ENCODE assay signal across 9 cellular contexts in the genomic region with DNA sequence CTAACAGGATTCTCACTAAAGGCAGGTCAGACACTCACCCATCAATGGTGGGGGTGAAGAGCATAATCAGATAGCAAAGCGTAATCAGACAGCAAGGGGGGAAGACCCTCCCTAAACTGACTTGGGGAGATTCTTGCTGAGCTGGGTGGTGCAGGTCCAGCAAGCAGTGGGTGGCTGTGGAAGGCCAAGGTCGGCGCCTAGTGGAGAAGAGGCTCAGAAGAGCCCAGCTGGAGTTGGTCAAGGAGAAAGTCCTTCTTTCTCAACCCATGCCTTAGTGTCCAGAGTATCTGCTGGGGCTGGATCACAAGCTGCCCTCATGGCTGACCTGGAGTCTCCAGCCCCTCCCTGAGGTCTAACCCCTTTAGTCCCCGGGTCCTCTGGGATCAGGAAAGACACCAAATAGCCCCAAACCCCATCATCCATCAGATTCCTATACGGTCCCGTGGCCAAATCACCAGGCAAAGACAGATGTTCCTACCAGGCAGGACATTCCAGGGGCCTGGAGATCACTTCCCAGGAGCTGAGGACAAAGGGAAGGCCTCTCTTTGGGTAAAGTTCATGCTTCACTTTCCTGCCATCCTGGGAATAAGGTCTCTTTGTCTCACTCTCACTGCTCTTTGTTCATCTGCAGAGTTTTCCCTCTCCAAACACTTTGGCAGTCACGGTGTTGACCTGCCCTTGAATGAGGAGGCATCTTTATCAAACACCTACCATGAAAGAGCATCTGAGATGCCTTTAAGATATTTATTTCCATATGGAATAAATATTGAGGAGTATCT. TPM values are rescaled to one million over a fixed set of nuclear protein-coding genes. Genes with fewer than 3 reads are reported as not detected.
DNase-seq lines count a peak whose midpoint lies in the region; ATAC-seq, FAIRE-seq and TF ChIP-seq lines count a peak whose summit lies in the region.
"Not testable (repeated sequence)": the region's sequence is repeated elsewhere in the genome, so short reads cannot be mapped to it uniquely, and the experiment has no call there.
"Had no signal": no experiment of that assay in that cellular context is flagged by ENCODE, and none has a peak within 500 bp of the region (broad histone marks: within the 10 kb centered on the region; RNA-seq: fewer than 3 reads in every experiment).

No MANE protein-coding gene starts in this region.

- not testable (repeated sequence) for H2AFZ ChIP-seq in K562 (ENCODE audit: low read depth, low read length)

- ATAC-seq in K562 = peak; percentile 53; the same call in 2 of the 3 replicates
- ATAC-seq in right lobe of liver = peak in 3 of 4 donors; percentile 2 to 35 (median 3)
- not testable (repeated sequence) for ATAC-seq in stimulated activated naive CD8-positive, alpha-beta T cell treated with anti-CD3 and anti-CD28 coated beads, Interleukin-15, amount 100 ng/mL, for 72 hours

- peak; percentile 70 for FAIRE-seq in K562 (lab: Jason Lieb, UNC)

- not testable (repeated sequence) for H3K4me1 Mint-ChIP-seq in stimulated activated naive CD8-positive, alpha-beta T cell treated with anti-CD3 and anti-CD28 coated beads, Interleukin-15, amount 100 ng/mL, for 72 hours

- not testable (repeated sequence) for H3K4me3 ChIP-seq in AG04450 (ENCODE audit: low read depth, low read length); K562; right lobe of liver; ovary; tibial nerve

- TF ChIP-seq EP300 in K562 (IDR thresholded peaks at IDR 0.05; ENCODE audit: low read length); ovary (IDR thresholded peaks at IDR 0.05); tibial nerve (IDR thresholded peaks at IDR 0.05): not testable (repeated sequence)

- H3K4me3 Mint-ChIP-seq in stimulated activated naive CD8-positive, alpha-beta T cell treated with anti-CD3 and anti-CD28 coated beads, Interleukin-15, amount 100 ng/mL, for 72 hours = not testable (repeated sequence)

- not testable (repeated sequence) for H3K9me3 ChIP-seq in AG04450 (ENCODE audit: control insufficient read depth, insufficient read depth, low read length); K562 (replicated peaks; ENCODE audit: control insufficient read depth, insufficient read depth, low read depth, low read length); right lobe of liver; ovary; tibial nerve

- 57% methylated on average over 6 of the region's 7 CpGs for WGBS in K562 (ENCODE audit: insufficient coverage, low coverage, missing lambda C conversion rate)
- 46% methylated on average over 6 of the region's 7 CpGs for WGBS in right lobe of liver (ENCODE audit: insufficient coverage, low coverage, low lambda C conversion rate, missing lambda C conversion rate)
- 66 to 75% (median 72%) methylated on average over 7 of the region's 7 CpGs for WGBS in ovary, 3 donors
- 66 to 70% methylated on average over 7 of the region's 7 CpGs for WGBS in tibial nerve, 2 donors

- in situ Hi-C loops in SK-MEL-5 (cut with HindIII; ENCODE audit: low pct_unique_long_range_greater_than_20kb, low sequenced_read_pairs); K562 (cut with MboI): not testable (repeated sequence)

- DNase-seq in AG04450 (ENCODE audit: low read depth, low spot score); stimulated activated naive CD8-positive, alpha-beta T cell treated with anti-CD3 and anti-CD28 coated beads, Interleukin-15, amount 100 ng/mL, for 72 hours; tibial nerve (ENCODE audit: low spot score in 2 of 2): not testable (repeated sequence)
- peak; percentile 35 for DNase-seq in SK-MEL-5 (ENCODE audit: low read depth, low spot score)
- peak in 1 of 4 experiments; percentile 41 for DNase-seq in K562 (ENCODE audit: extremely low read depth in 1 of 4, low spot score in 3 of 4)
- DNase-seq in erythroblast (lab: John Stamatoyannopoulos, UW) = peak; percentile 34 to 41
- peak in 1 of 3 donors; percentile 43 for DNase-seq in right lobe of liver
- peak in 3 of 5 donors; percentile 39 to 58 (median 46) for DNase-seq in ovary

- peak overlapping the region; percentile 11 for H3K27ac ChIP-seq in AG04450 (ENCODE audit: low read depth, low read length)
- not testable (repeated sequence) for H3K27ac ChIP-seq in K562 (ENCODE audit: extremely low read depth, low read depth, low read length)
- H3K27ac ChIP-seq in right lobe of liver = peak overlapping the region in 2 of 3 donors; percentile 62 to 78
- peak overlapping the region in 1 of 2 donors; percentile 38 for H3K27ac ChIP-seq in ovary
- peak overlapping the region in 3 of 4 donors; percentile 12 to 74 (median 55) for H3K27ac ChIP-seq in tibial nerve

- H3K4me1 ChIP-seq in K562 (replicated peaks in 1 of 2; ENCODE audit: control insufficient read depth in 2 of 2, insufficient read depth in 2 of 2, low read length in 2 of 2) = peaks cover 5 to 14% of the 10 kb centered on the region in 2 experiments; a peak in 4 of 5 replicates
- peaks cover under 1 to 34% (median 18%) of the 10 kb centered on the region in 4 donors for H3K4me1 ChIP-seq in right lobe of liver
- not testable (repeated sequence) for H3K4me1 ChIP-seq in ovary (ENCODE audit: insufficient read depth)
- H3K4me1 ChIP-seq in tibial nerve = peaks cover 0 to 24% (median 6%) of the 10 kb centered on the region in 4 donors

- peaks cover 25% of the 10 kb centered on the region; the same call in 1 of the 3 replicates for H3K36me3 ChIP-seq in K562 (ENCODE audit: control insufficient read depth, insufficient read depth, low read length)
- H3K36me3 ChIP-seq in right lobe of liver = peaks cover 0 to 24% (median 12%) of the 10 kb centered on the region in 4 donors
- H3K36me3 ChIP-seq in ovary = not testable (repeated sequence)
- H3K36me3 ChIP-seq in tibial nerve = peaks cover 0 to 32% (median 9%) of the 10 kb centered on the region in 3 donors

- not testable (repeated sequence) for H3K79me2 ChIP-seq in K562 (ENCODE audit: control insufficient read depth, insufficient read depth, low read length)

- H3K9me1 ChIP-seq in K562 (ENCODE audit: control insufficient read depth, insufficient read depth, low read length) = not testable (repeated sequence)

- not testable (repeated sequence) for TF ChIP-seq CTCF in AG04450 (IDR thresholded peaks at IDR 0.05; ENCODE audit: low read depth, low read length); right lobe of liver (IDR thresholded peaks at IDR 0.05); ovary (IDR thresholded peaks at IDR 0.05); tibial nerve (IDR thresholded peaks at IDR 0.05)
- TF ChIP-seq CTCF in K562 (IDR thresholded peaks at IDR 0.05 in 2 of 3, conservative IDR thresholded peaks at IDR 0.05 in 1 of 3; ENCODE audit: insufficient read depth in 2 of 3, low read depth in 1 of 3, low read length in 3 of 3) = peak in 1 of 3 experiments; percentile 5; a peak in 1 of 6 replicates

- not testable (repeated sequence) for BruUV-seq in K562 (replicated peaks; lab: Mats Ljungman, UMichigan)

- not testable (repeated sequence) for H3K27me3 Mint-ChIP-seq in stimulated activated naive CD8-positive, alpha-beta T cell treated with anti-CD3 and anti-CD28 coated beads, Interleukin-15, amount 100 ng/mL, for 72 hours

- intact Hi-C loops in K562 (cut with micrococcal nuclease); right lobe of liver (cut with DNase I); ovary (cut with DNase I): not testable (repeated sequence)

- H3K4me2 ChIP-seq in K562 (ENCODE audit: insufficient read depth, low read length) = not testable (repeated sequence)

- peak overlapping the region; percentile 19 to 67 for H3K27ac Mint-ChIP-seq in stimulated activated naive CD8-positive, alpha-beta T cell treated with anti-CD3 and anti-CD28 coated beads, Interleukin-15, amount 100 ng/mL, for 72 hours

- POLR2A ChIA-PET in AG04450 (lab: Yijun Ruan, JAX); K562 (lab: Yijun Ruan, JAX): not testable (repeated sequence)

- not testable (repeated sequence) for H4K20me1 ChIP-seq in K562 (replicated peaks; ENCODE audit: control insufficient read depth, insufficient read depth, low read length)

- CTCF ChIA-PET in AG04450 (lab: Charles Lee) = interaction anchor here (0.6 to 1.7 kb wide), 2 partner anchors 22 to 112 kb away, joined by 3 to 4 read pairs; no protein-coding TSS in a partner anchor
- CTCF ChIA-PET in K562 (lab: Yijun Ruan, JAX; ENCODE audit: low intra/inter-chr PET ratio) = not testable (repeated sequence)

- not testable (repeated sequence) for H3K9me3 Mint-ChIP-seq in stimulated activated naive CD8-positive, alpha-beta T cell treated with anti-CD3 and anti-CD28 coated beads, Interleukin-15, amount 100 ng/mL, for 72 hours

- not testable (repeated sequence) for H3K27me3 ChIP-seq in AG04450 (ENCODE audit: control insufficient read depth, insufficient read depth, low read length); K562 (ENCODE audit: control insufficient read depth in 2 of 2, insufficient read depth in 2 of 2, low read length in 2 of 2); right lobe of liver; ovary; tibial nerve

- H3K9ac ChIP-seq in K562 (ENCODE audit: insufficient read depth in 1 of 2, low read depth in 2 of 2, low read length in 2 of 2) = not testable (repeated sequence)

- peak in 1 of 2 experiments; percentile 16; a peak in 1 of 4 replicates for TF ChIP-seq RAD21 in K562 (CRISPR knock-in tag; conservative IDR thresholded peaks at IDR 0.05 in 1 of 2, IDR thresholded peaks at IDR 0.05 in 1 of 2)

- not testable (repeated sequence) for TF ChIP-seq POLR2A in K562 (conservative IDR thresholded peaks at IDR 0.05); erythroblast (IDR thresholded peaks at IDR 0.05; ENCODE audit: low read length); right lobe of liver (IDR thresholded peaks at IDR 0.05); ovary (IDR thresholded peaks at IDR 0.05); tibial nerve (IDR thresholded peaks at IDR 0.05)

RNA-seq across cellular contexts. Expression of a gene that starts 11.1 kb away (rescaled TPM):
- polyA plus RNA-seq in AG04450 (2011; rRNA removed) = 3.8 and 4.8 TPM in 2 replicates
- 2.8 and 3.4 TPM in 2 replicates for polyA minus RNA-seq in AG04450 (2011; rRNA and poly(A)+ RNA removed)
- 1.5 and 2.6 TPM in 2 replicates for total RNA-seq in SK-MEL-5 (2014; rRNA removed; shearing (Covaris generic))
- 4.4 and 4.5 TPM in 2 replicates for polyA plus RNA-seq in SK-MEL-5 (2015; cell fraction: cytosol; rRNA removed)
- polyA plus RNA-seq in SK-MEL-5 (2015; cell fraction: nucleus; rRNA removed) = 0.91 and 2.7 TPM in 2 replicates
- total RNA-seq in K562 (2011; cell fraction: chromatin; rRNA removed; ENCODE audit: low replicate concordance) = 16.6 and 19.1 TPM in 2 replicates
- 16.3 and 21.5 TPM in 2 replicates for total RNA-seq in K562 (2011; cell fraction: nucleolus; rRNA removed)
- 19.4 and 21.1 TPM in 2 replicates for total RNA-seq in K562 (2011; cell fraction: nucleoplasm; rRNA removed)
- 5.8 TPM in 2 replicates for total RNA-seq in K562 (2014; rRNA removed)
- total RNA-seq in K562 (2014; rRNA removed; fragmentation: Illumina TruSeq; extraction: Trizol) = 3.5 and 4.1 TPM in 2 replicates
- 7.0 and 7.3 TPM in 2 replicates for total RNA-seq in K562 (2015; rRNA removed; fragmentation: Illumina TruSeq; extraction: Trizol)
- total RNA-seq in K562 (2021) = 8.1 and 9.0 TPM in 2 replicates
- 4.7 and 5.6 TPM in 2 replicates for polyA plus RNA-seq in K562 (2011; rRNA removed)
- 2.8 and 4.2 TPM in 2 replicates for polyA plus RNA-seq in K562 (2011; cell fraction: cytosol; rRNA removed)
- polyA plus RNA-seq in K562 (2011; cell fraction: nucleus; rRNA removed) = 7.4 and 14.5 TPM in 2 replicates
- 21.2 and 33.8 TPM in 2 replicates for polyA plus RNA-seq in K562 (2012)
- polyA plus RNA-seq in K562 (2014; fragmentation: Illumina TruSeq; extraction: Trizol) = 9.5 and 9.7 TPM in 2 replicates
- 1 to 10 TPM; 2.5 to 4.2 TPM for polyA plus RNA-seq in K562 (2014; fragmentation: Nextera tagmentation; extraction: Ambion mirVana)
- 5.3 and 6.9 TPM in 2 replicates for polyA plus RNA-seq in K562 (2014; rRNA removed)
- 4.9 and 5.3 TPM in 2 replicates for polyA minus RNA-seq in K562 (2011; rRNA and poly(A)+ RNA removed)
- polyA minus RNA-seq in K562 (2011; cell fraction: cytosol; rRNA and poly(A)+ RNA removed) = 1.2 and 5.9 TPM in 2 replicates
- 2.6 and 3.2 TPM in 2 replicates for polyA minus RNA-seq in K562 (2011; cell fraction: nucleus; rRNA and poly(A)+ RNA removed)
- total RNA-seq in right lobe of liver = 100 to 1,000 TPM in 5 of 6 experiments, 10 to 100 TPM in 1; 85.1 to 299 (median 119) TPM
- 10 to 100 TPM; 11.4 to 59.3 (median 34.4) TPM for total RNA-seq in ovary
- 10 to 100 TPM; 26.5 to 75.9 TPM for polyA plus RNA-seq in ovary
- total RNA-seq in tibial nerve = 10 to 100 TPM in 3 of 4 donors, 1 to 10 TPM in 1; 8.3 to 16.8 (median 10.1) TPM
- total RNA-seq: H7 had no signal

RNA-seq across cellular contexts. Expression of a gene that starts 24.7 kb away (rescaled TPM):
- polyA plus RNA-seq in AG04450 (2011; rRNA removed) = 18.8 and 19.7 TPM in 2 replicates
- 44.0 and 53.1 TPM in 2 replicates for polyA minus RNA-seq in AG04450 (2011; rRNA and poly(A)+ RNA removed)
- 29.8 and 36.4 TPM in 2 replicates for total RNA-seq in SK-MEL-5 (2014; rRNA removed; shearing (Covaris generic))
- 22.1 and 25.1 TPM in 2 replicates for polyA plus RNA-seq in SK-MEL-5 (2015; cell fraction: cytosol; rRNA removed)
- 35.7 and 48.3 TPM in 2 replicates for polyA plus RNA-seq in SK-MEL-5 (2015; cell fraction: nucleus; rRNA removed)
- 7.9 and 14.5 TPM in 2 replicates for total RNA-seq in K562 (2011; cell fraction: chromatin; rRNA removed; ENCODE audit: low replicate concordance)
- 9.6 and 11.0 TPM in 2 replicates for total RNA-seq in K562 (2011; cell fraction: nucleolus; rRNA removed)
- 11.5 and 15.8 TPM in 2 replicates for total RNA-seq in K562 (2011; cell fraction: nucleoplasm; rRNA removed)
- total RNA-seq in K562 (2014; rRNA removed) = 8.9 and 9.7 TPM in 2 replicates
- total RNA-seq in K562 (2014; rRNA removed; fragmentation: Illumina TruSeq; extraction: Trizol) = 9.3 and 10.6 TPM in 2 replicates
- total RNA-seq in K562 (2015; rRNA removed; fragmentation: Illumina TruSeq; extraction: Trizol) = 9.6 and 10.6 TPM in 2 replicates
- total RNA-seq in K562 (2021) = 9.7 and 10.6 TPM in 2 replicates
- 5.4 and 7.7 TPM in 2 replicates for polyA plus RNA-seq in K562 (2011; rRNA removed)
- polyA plus RNA-seq in K562 (2011; cell fraction: cytosol; rRNA removed) = 5.7 and 7.9 TPM in 2 replicates
- 7.8 and 12.8 TPM in 2 replicates for polyA plus RNA-seq in K562 (2011; cell fraction: nucleus; rRNA removed)
- polyA plus RNA-seq in K562 (2012) = 12.3 and 12.8 TPM in 2 replicates
- polyA plus RNA-seq in K562 (2014; fragmentation: Illumina TruSeq; extraction: Trizol) = 8.9 and 9.4 TPM in 2 replicates
- polyA plus RNA-seq in K562 (2014; fragmentation: Nextera tagmentation; extraction: Ambion mirVana) = 1 to 10 TPM; 2.7 to 6.8 TPM
- 6.6 and 6.9 TPM in 2 replicates for polyA plus RNA-seq in K562 (2014; rRNA removed)
- polyA minus RNA-seq in K562 (2011; rRNA and poly(A)+ RNA removed) = 7.8 and 13.2 TPM in 2 replicates
- 3.5 and 6.3 TPM in 2 replicates for polyA minus RNA-seq in K562 (2011; cell fraction: cytosol; rRNA and poly(A)+ RNA removed)
- 2.4 and 3.6 TPM in 2 replicates for polyA minus RNA-seq in K562 (2011; cell fraction: nucleus; rRNA and poly(A)+ RNA removed)
- 100 to 1,000 TPM in 1 of 6 experiments, 10 to 100 TPM in 5; 40.8 to 121 (median 57.5) TPM for total RNA-seq in right lobe of liver
- total RNA-seq in ovary = 10 to 100 TPM; 21.8 to 38.1 (median 28.2) TPM
- 10 to 100 TPM; 13.6 to 33.7 TPM for polyA plus RNA-seq in ovary
- 100 to 1,000 TPM in 1 of 4 donors, 10 to 100 TPM in 3; 76.9 to 112 (median 79.4) TPM for total RNA-seq in tibial nerve
